Comparison of ENCODE assay signal across 40 cellular contexts in the genomic region with DNA sequence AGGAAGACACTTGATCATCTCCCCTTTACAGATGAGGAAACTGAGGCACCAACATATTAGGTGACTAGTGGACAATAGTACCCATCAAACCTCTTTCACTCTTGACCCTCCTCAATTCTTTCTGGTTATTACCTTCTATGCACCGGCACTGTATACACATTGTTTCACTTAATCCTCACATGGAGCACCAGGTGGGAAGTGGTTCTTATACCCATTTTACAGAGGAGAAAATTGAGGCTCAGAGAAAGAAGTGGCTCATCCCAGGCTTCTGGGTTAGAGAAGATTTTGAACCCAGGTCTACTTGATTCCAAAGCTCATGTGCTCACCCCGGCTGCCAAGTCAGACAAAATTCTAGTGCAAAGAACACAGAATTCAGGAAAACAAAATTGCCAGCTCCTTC.
"Had no signal": no experiment of that assay in that cellular context is flagged by ENCODE, and none has a peak within 500 bp of the region (broad histone marks: within the 10 kb centered on the region; RNA-seq: fewer than 3 reads in every experiment).

No MANE protein-coding gene starts in this region.

- H3K4me3 Mint-ChIP-seq: activated naive CD4-positive, alpha-beta T cell treated with anti-CD3 and anti-CD28 coated beads for 36 hours; activated naive CD4-positive, alpha-beta T cell treated with anti-CD3 and anti-CD28 coated beads, Interleukin-2, amount 10 ng/mL, durations not matched to agents 7 days and 5 days; activated naive CD4-positive, alpha-beta T cell treated with anti-CD3 and anti-CD28 coated beads, Interleukin-2, amount 50 U/mL, for 24 hours; activated naive CD8-positive, alpha-beta T cell; activated naive CD8-positive, alpha-beta T cell treated with anti-CD3 and anti-CD28 coated beads for 36 hours; activated naive CD8-positive, alpha-beta T cell treated with anti-CD3 and anti-CD28 coated beads, Interleukin-2, amount 10 ng/mL, durations not matched to agents 7 days and 5 days; activated naive CD8-positive, alpha-beta T cell treated with anti-CD3 and anti-CD28 coated beads, Interleukin-2, amount 50 U/mL, for 24 hours; activated T-cell treated with anti-CD3 and anti-CD28 coated beads, Interleukin-2, amount 50 U/mL, for 24 hours; activated T-cell treated with anti-CD3 and anti-CD28 coated beads, Interleukin-2, amount 50 U/mL, for 4 hours; activated T-cell treated with anti-CD3 and anti-CD28 coated beads, Interleukin-2, amount 50 U/mL, for 72 hours; activated T-helper 1 cell treated with anti-CD3 and anti-CD28 coated beads, Interleukin-12 subunit alpha, Interleukin-12 subunit beta, Interleukin-2, Interleukin-4 antibody, amounts not matched to agents 30 ng/mL and 10 ng/mL and 1 ng/mL, durations not matched to agents 14 hours and 24 hours and 36 hours; activated T-helper 17 cell treated with anti-CD3 and anti-CD28 coated beads, Interleukin-2, amount 50 U/mL, for 72 hours; brain; central memory CD8-positive, alpha-beta T cell had no signal

- DNase-seq: activated effector memory CD4-positive, alpha-beta T cell treated with anti-CD3 and anti-CD28 coated beads, Interleukin-2, amount 50 U/mL, for 16 hours; activated effector memory CD4-positive, alpha-beta T cell treated with Interleukin-2 at 50 U/mL for 16 hours; activated gamma-delta T cell; activated gamma-delta T cell treated with Interleukin-2 at 50 U/mL for 16 hours; activated naive CD4-positive, alpha-beta T cell; activated naive CD4-positive, alpha-beta T cell treated with anti-CD3 and anti-CD28 coated beads for 36 hours; activated naive CD4-positive, alpha-beta T cell treated with anti-CD3 and anti-CD28 coated beads, Interleukin-2, amount 10 ng/mL, durations not matched to agents 7 days and 5 days; activated naive CD4-positive, alpha-beta T cell treated with anti-CD3 and anti-CD28 coated beads, Interleukin-2, amount 50 U/mL, for 16 hours; activated naive CD4-positive, alpha-beta T cell treated with Interleukin-2 at 50 U/mL for 16 hours; activated naive CD8-positive, alpha-beta T cell treated with anti-CD3 and anti-CD28 coated beads for 36 hours; activated naive CD8-positive, alpha-beta T cell treated with anti-CD3 and anti-CD28 coated beads, Interleukin-2, amount 10 ng/mL, durations not matched to agents 7 days and 5 days; activated naive CD8-positive, alpha-beta T cell treated with anti-CD3 and anti-CD28 coated beads, Interleukin-2, amount 50 U/mL, for 24 hours; activated T-cell treated with anti-CD3 and anti-CD28 coated beads, Interleukin-2, amount 50 U/mL, for 1 hour; activated T-cell treated with anti-CD3 and anti-CD28 coated beads, Interleukin-2, amount 50 U/mL, for 24 hours; activated T-cell treated with anti-CD3 and anti-CD28 coated beads, Interleukin-2, amount 50 U/mL, for 4 hours; activated T-cell treated with anti-CD3 and anti-CD28 coated beads, Interleukin-2, amount 50 U/mL, for 48 hours; activated T-cell treated with anti-CD3 and anti-CD28 coated beads, Interleukin-2, amount 50 U/mL, for 72 hours; adrenal gland; amniotic stem cell; amygdala; anterior cingulate cortex; aorta; body of pancreas; brain microvascular endothelial cell; caudate nucleus; central memory CD4-positive, alpha-beta T cell; cerebellar nuclear complex had no signal

- H3K4me1 ChIP-seq: adrenal gland, ascending aorta, body of pancreas, breast epithelium had no signal

- H3K36me3 ChIP-seq: adrenal gland, ascending aorta, brain microvascular endothelial cell, breast epithelium, cardiac muscle cell had no signal

- H3K27ac Mint-ChIP-seq: activated naive CD4-positive, alpha-beta T cell treated with anti-CD3 and anti-CD28 coated beads for 36 hours; activated naive CD4-positive, alpha-beta T cell treated with anti-CD3 and anti-CD28 coated beads, Interleukin-2, amount 10 ng/mL, durations not matched to agents 7 days and 5 days; activated naive CD4-positive, alpha-beta T cell treated with anti-CD3 and anti-CD28 coated beads, Interleukin-2, amount 50 U/mL, for 24 hours; activated naive CD4-positive, alpha-beta T cell treated with anti-CD3 and anti-CD28 coated beads, Interleukin-2, amount 50 U/mL, for 72 hours; activated naive CD8-positive, alpha-beta T cell; activated naive CD8-positive, alpha-beta T cell treated with anti-CD3 and anti-CD28 coated beads for 36 hours; activated naive CD8-positive, alpha-beta T cell treated with anti-CD3 and anti-CD28 coated beads, Interleukin-2, amount 10 ng/mL, durations not matched to agents 7 days and 5 days; activated naive CD8-positive, alpha-beta T cell treated with anti-CD3 and anti-CD28 coated beads, Interleukin-2, amount 50 U/mL, for 24 hours; activated T-cell treated with anti-CD3 and anti-CD28 coated beads, Interleukin-2, amount 50 U/mL, for 24 hours; activated T-cell treated with anti-CD3 and anti-CD28 coated beads, Interleukin-2, amount 50 U/mL, for 72 hours; activated T-helper 1 cell treated with anti-CD3 and anti-CD28 coated beads, Interleukin-12 subunit alpha, Interleukin-12 subunit beta, Interleukin-2, Interleukin-4 antibody, amounts not matched to agents 30 ng/mL and 10 ng/mL and 1 ng/mL, durations not matched to agents 14 hours and 24 hours and 36 hours; activated T-helper 17 cell treated with anti-CD3 and anti-CD28 coated beads, Interleukin-2, amount 50 U/mL, for 72 hours; activated T-helper 2 cell treated with anti-CD3 and anti-CD28 coated beads, Interferon-gamma antibody, Interleukin-2, Interleukin-4, amounts not matched to agents 10 μg/mL and 5 μg/mL and 100 μg/mL, durations not matched to agents 14 hours and 24 hours and 36 hours; brain had no signal

- H3K9me3 Mint-ChIP-seq: activated naive CD4-positive, alpha-beta T cell treated with anti-CD3 and anti-CD28 coated beads for 36 hours; activated naive CD4-positive, alpha-beta T cell treated with anti-CD3 and anti-CD28 coated beads, Interleukin-2, amount 10 ng/mL, durations not matched to agents 7 days and 5 days; activated naive CD4-positive, alpha-beta T cell treated with anti-CD3 and anti-CD28 coated beads, Interleukin-2, amount 50 U/mL, for 24 hours; activated naive CD4-positive, alpha-beta T cell treated with anti-CD3 and anti-CD28 coated beads, Interleukin-2, amount 50 U/mL, for 72 hours; activated naive CD8-positive, alpha-beta T cell treated with anti-CD3 and anti-CD28 coated beads for 36 hours; activated naive CD8-positive, alpha-beta T cell treated with anti-CD3 and anti-CD28 coated beads, Interleukin-2, amount 10 ng/mL, durations not matched to agents 7 days and 5 days; activated naive CD8-positive, alpha-beta T cell treated with anti-CD3 and anti-CD28 coated beads, Interleukin-2, amount 50 U/mL, for 24 hours; activated T-cell treated with anti-CD3 and anti-CD28 coated beads, Interleukin-2, amount 50 U/mL, for 24 hours; activated T-cell treated with anti-CD3 and anti-CD28 coated beads, Interleukin-2, amount 50 U/mL, for 4 hours; activated T-helper 1 cell treated with anti-CD3 and anti-CD28 coated beads, Interleukin-12 subunit alpha, Interleukin-12 subunit beta, Interleukin-2, Interleukin-4 antibody, amounts not matched to agents 30 ng/mL and 10 ng/mL and 1 ng/mL, durations not matched to agents 14 hours and 24 hours and 36 hours; activated T-helper 17 cell treated with anti-CD3 and anti-CD28 coated beads, Interleukin-2, amount 50 U/mL, for 72 hours; activated T-helper 2 cell treated with anti-CD3 and anti-CD28 coated beads, Interferon-gamma antibody, Interleukin-2, Interleukin-4, amounts not matched to agents 10 μg/mL and 5 μg/mL and 100 μg/mL, durations not matched to agents 14 hours and 24 hours and 36 hours had no signal

- H3K27ac ChIP-seq: adrenal gland, ascending aorta, body of pancreas, brain microvascular endothelial cell, breast epithelium, cardiac muscle cell had no signal

- H3K4me3 ChIP-seq: adrenal gland, ascending aorta, body of pancreas, breast epithelium, cardiac muscle cell had no signal

- ATAC-seq: activated naive CD4-positive, alpha-beta T cell treated with anti-CD3 and anti-CD28 coated beads, Interleukin-2, amount 50 U/mL, for 72 hours; activated naive CD8-positive, alpha-beta T cell treated with anti-CD3 and anti-CD28 coated beads, Interleukin-2, amount 50 U/mL, for 24 hours; activated T-cell treated with anti-CD3 and anti-CD28 coated beads, Interleukin-2, amount 50 U/mL, for 4 hours; activated T-cell treated with anti-CD3 and anti-CD28 coated beads, Interleukin-2, amount 50 U/mL, for 72 hours; activated T-helper 17 cell treated with anti-CD3 and anti-CD28 coated beads, Interleukin-2, amount 50 U/mL, for 72 hours; body of pancreas had no signal

- H3K9me3 ChIP-seq: adrenal gland, ascending aorta, body of pancreas, breast epithelium had no signal

- FAIRE-seq: astrocyte, bronchial epithelial cell had no signal

- H3K4me1 Mint-ChIP-seq: activated naive CD4-positive, alpha-beta T cell treated with anti-CD3 and anti-CD28 coated beads, Interleukin-2, amount 10 ng/mL, durations not matched to agents 7 days and 5 days; activated naive CD4-positive, alpha-beta T cell treated with anti-CD3 and anti-CD28 coated beads, Interleukin-2, amount 50 U/mL, for 24 hours; activated naive CD8-positive, alpha-beta T cell treated with anti-CD3 and anti-CD28 coated beads, Interleukin-2, amount 10 ng/mL, durations not matched to agents 7 days and 5 days; activated naive CD8-positive, alpha-beta T cell treated with anti-CD3 and anti-CD28 coated beads, Interleukin-2, amount 50 U/mL, for 24 hours; activated T-helper 17 cell treated with anti-CD3 and anti-CD28 coated beads, Interleukin-2, amount 50 U/mL, for 72 hours; brain; central memory CD8-positive, alpha-beta T cell had no signal

- H3K36me3 Mint-ChIP-seq: activated naive CD4-positive, alpha-beta T cell treated with anti-CD3 and anti-CD28 coated beads, Interleukin-2, amount 10 ng/mL, durations not matched to agents 7 days and 5 days; activated naive CD4-positive, alpha-beta T cell treated with anti-CD3 and anti-CD28 coated beads, Interleukin-2, amount 50 U/mL, for 24 hours; activated naive CD4-positive, alpha-beta T cell treated with anti-CD3 and anti-CD28 coated beads, Interleukin-2, amount 50 U/mL, for 72 hours; activated naive CD8-positive, alpha-beta T cell; activated naive CD8-positive, alpha-beta T cell treated with anti-CD3 and anti-CD28 coated beads for 36 hours; activated naive CD8-positive, alpha-beta T cell treated with anti-CD3 and anti-CD28 coated beads, Interleukin-2, amount 10 ng/mL, durations not matched to agents 7 days and 5 days; brain had no signal

- H3K27me3 ChIP-seq: adrenal gland, ascending aorta, body of pancreas, brain microvascular endothelial cell, breast epithelium, cardiac muscle cell had no signal
